15 cellular contexts compared by ENCODE assay signal in the genomic region with DNA sequence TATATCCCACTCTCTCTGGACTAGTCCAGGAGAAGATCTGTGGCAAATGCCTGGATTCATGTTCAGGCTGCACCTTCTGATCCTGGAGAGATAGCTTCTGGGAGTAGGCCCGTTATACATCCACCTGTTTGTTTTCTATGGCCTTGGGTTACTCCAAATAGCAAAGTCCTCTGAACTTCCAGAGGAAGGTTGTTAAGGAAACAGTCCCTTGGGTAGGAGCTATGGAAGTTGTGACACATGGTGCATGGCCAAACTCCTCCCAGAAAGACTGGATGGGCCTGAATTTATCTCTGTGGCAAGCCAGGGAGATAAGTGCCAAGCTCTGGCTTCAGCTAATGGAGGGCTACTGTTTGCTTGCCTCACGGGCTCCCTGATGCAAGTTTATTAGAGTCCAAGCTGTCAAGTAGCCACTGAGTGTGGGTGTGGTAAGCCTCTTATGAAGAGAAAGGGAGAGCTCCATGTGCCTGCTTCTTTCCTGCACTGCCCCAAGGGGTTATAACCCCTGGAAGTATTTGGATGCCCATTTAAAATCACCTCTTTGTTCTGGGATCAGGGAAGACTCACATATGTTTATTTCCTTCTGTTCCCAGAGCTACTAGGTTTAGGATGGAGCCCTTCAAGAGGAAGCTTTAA.
A peak's percentile ranks its signal among the peaks of the same experiment; 100 is the strongest.
DNase-seq lines count a peak whose midpoint lies in the region; ATAC-seq and TF ChIP-seq lines count a peak whose summit lies in the region.
"Had no signal": no experiment of that assay in that cellular context is flagged by ENCODE, and none has a peak within 500 bp of the region (broad histone marks: within the 10 kb centered on the region; RNA-seq: fewer than 3 reads in every experiment).

No MANE protein-coding gene starts in this region.

- DNase-seq in NT2/D1 (ENCODE audit: low read depth, low spot score) (peak; percentile 13), left lobe of liver (ENCODE audit: low spot score) (no peak), neuronal stem cell (ENCODE audit: low spot score) (no peak), OCI-M2 (lab: John Stamatoyannopoulos, UW; ENCODE audit: unreplicated experiment) (no peak), glomerular visceral epithelial cell (ENCODE audit: extremely low spot score) (no peak)
- DNase-seq in NK-92 treated with Interleukin-12 subunit alpha and Interleukin-12 subunit beta, amount 100 ng/mL, for 24 hours (lab: John Stamatoyannopoulos, UW): no peak
- DNase-seq: BE2C, H9, NCI-H1105, NCI-H446 treated with DMSO at 0.1 percent for 48 hours, NCI-H774, SHP77 had no signal

- H3K9ac ChIP-seq in KMS-11 (no peak overlapping the region), NT2/D1 (ENCODE audit: insufficient read length, low read depth) (no peak overlapping the region), neuronal stem cell (ENCODE audit: low read depth, low read length, poor library complexity) (no peak overlapping the region)

- H3K27me3 ChIP-seq in KMS-11 (ENCODE audit: insufficient read depth, low read depth) (no peaks in the 10 kb centered on the region), NT2/D1 (ENCODE audit: insufficient read depth, insufficient read length) (no peaks in the 10 kb centered on the region), neuronal stem cell (ENCODE audit: control insufficient read depth in 3 of 3, insufficient read depth in 3 of 3, low read depth in 1 of 3, low read length in 3 of 3) (no peaks in the 10 kb centered on the region)
- H3K27me3 ChIP-seq: BE2C had no signal

- H4K8ac ChIP-seq in neuronal stem cell (ENCODE audit: low read depth, low read length): no peak overlapping the region

- no CpG with 5 or more reads among the region's 2 CpGs for WGBS in neuronal stem cell (ENCODE audit: extremely low coverage in 2 of 2, insufficient read length in 2 of 2, insufficient replicate concordance in 1 of 2), 2 donors

- H3K79me1 ChIP-seq in neuronal stem cell (ENCODE audit: low read depth, low read length): no peaks in the 10 kb centered on the region

- H3K14ac ChIP-seq in neuronal stem cell (ENCODE audit: low read length): no peak overlapping the region

- no peak overlapping the region for H3K4ac ChIP-seq in neuronal stem cell (ENCODE audit: low read length)

- H2AFZ ChIP-seq in KMS-11 (ENCODE audit: low read depth) (0 out of 2 replicates have a peak overlapping the region, but pooled peaks have one; percentile 0), neuronal stem cell (ENCODE audit: low read length) (peak overlapping the region; percentile 42)

- no peak overlapping the region for H4K91ac ChIP-seq in neuronal stem cell (ENCODE audit: low read depth, low read length, poor library complexity)

- no peak overlapping the region for H2BK15ac ChIP-seq in neuronal stem cell (ENCODE audit: low read length)

- TF ChIP-seq CTCF in KMS-11 (conservative IDR thresholded peaks at IDR 0.05; ENCODE audit: low read depth, low read length): no peak

- no peak overlapping the region for H2BK120ac ChIP-seq in neuronal stem cell (ENCODE audit: low read depth, low read length)

- H3K36me3 ChIP-seq in KMS-11 (ENCODE audit: insufficient read depth) (no peaks in the 10 kb centered on the region), NT2/D1 (ENCODE audit: insufficient read depth, insufficient read length, low read length) (no peaks in the 10 kb centered on the region), neuronal stem cell (replicated peaks in 1 of 2; ENCODE audit: control insufficient read depth in 2 of 2, insufficient read depth in 2 of 2, low read length in 2 of 2) (no peaks in the 10 kb centered on the region)
- H3K36me3 ChIP-seq: BE2C had no signal

- H2BK12ac ChIP-seq in neuronal stem cell (ENCODE audit: low read length): no peak overlapping the region

- H2BK5ac ChIP-seq in neuronal stem cell (ENCODE audit: low read length): no peak overlapping the region

- H4K20me1 ChIP-seq in KMS-11 (ENCODE audit: insufficient read depth): no peaks in the 10 kb centered on the region

- peak overlapping the region; percentile 15 for H3K18ac ChIP-seq in neuronal stem cell (ENCODE audit: low read length)

- H3K27ac ChIP-seq in KMS-11 (peak overlapping the region; percentile 22; the same call in 1 of the 2 replicates), neuronal stem cell (replicated peaks; ENCODE audit: low read length) (peak overlapping the region; percentile 29)

- H3K4me1 ChIP-seq in KMS-11 (ENCODE audit: low read depth, poor library complexity, severe bottlenecking) (peaks cover 56% of the 10 kb centered on the region), NT2/D1 (ENCODE audit: insufficient read depth, insufficient read length) (no peaks in the 10 kb centered on the region), neuronal stem cell (ENCODE audit: control insufficient read depth in 2 of 2, insufficient read depth in 1 of 2, low read depth in 1 of 2, low read length in 2 of 2) (peaks cover 4 to 9% of the 10 kb centered on the region in 2 donors)
- H3K4me1 ChIP-seq: BE2C had no signal

- H3K79me2 ChIP-seq in KMS-11 (ENCODE audit: insufficient read depth, low read depth): no peaks in the 10 kb centered on the region

- no peak overlapping the region for H2AK5ac ChIP-seq in neuronal stem cell (ENCODE audit: low read depth, low read length)

- no peak overlapping the region for H3K23ac ChIP-seq in neuronal stem cell (ENCODE audit: low read depth, low read length, poor library complexity)

- ATAC-seq in left lobe of liver: peak; percentile 70
- ATAC-seq: GM12878, K562 had no signal

- no peak overlapping the region for H3K4me3 ChIP-seq in KMS-11 (IDR thresholded peaks at IDR 0.05; ENCODE audit: insufficient read depth, low read depth, low read length)
- no peak overlapping the region for H3K4me3 ChIP-seq in NT2/D1 (ENCODE audit: insufficient read length, low read depth)
- no peak overlapping the region for H3K4me3 ChIP-seq in neuronal stem cell (ENCODE audit: low read length in 2 of 2)
- H3K4me3 ChIP-seq: GM12878, K562 had no signal

- H3K9me3 ChIP-seq in NT2/D1 (ENCODE audit: insufficient read depth, low read length) (no peaks in the 10 kb centered on the region; the same call in 1 of the 2 replicates), neuronal stem cell (replicated peaks in 1 of 2; ENCODE audit: control insufficient read depth in 2 of 2, insufficient read depth in 1 of 2, low read depth in 1 of 2, low read length in 2 of 2) (peaks cover 2 to 13% of the 10 kb centered on the region in 2 donors)
- H3K9me3 ChIP-seq: BE2C had no signal

- peak overlapping the region; percentile 65 for H3K4me2 ChIP-seq in KMS-11
- H3K4me2 ChIP-seq in neuronal stem cell (ENCODE audit: insufficient read depth, low read length, poor library complexity, severe bottlenecking): no peak overlapping the region
